In genomic region chr16:86201746-86202145, GRCh38 we compare ENCODE assay signal across 16 cellular contexts.
"Had no signal": no experiment of that assay in that cellular context is flagged by ENCODE, and none has a peak within 500 bp of the region (broad histone marks: within the 10 kb centered on the region; RNA-seq: fewer than 3 reads in every experiment).

No MANE protein-coding gene starts in this region.

- H3K4me3 ChIP-seq: gastrocnemius medialis, heart right ventricle, lung, skin epidermis, suprapubic skin had no signal

- H3K9me3 ChIP-seq: gastrocnemius medialis, heart right ventricle, neutrophil, suprapubic skin had no signal

- H3K4me1 ChIP-seq: gastrocnemius medialis, heart right ventricle, suprapubic skin had no signal

- H3K36me3 ChIP-seq: gastrocnemius medialis, heart right ventricle, neutrophil, suprapubic skin had no signal

- ATAC-seq: activated CD4-positive, CD25-positive, alpha-beta regulatory T cell treated with anti-CD3 and anti-CD28 coated beads, Interleukin-2, amount 50 U/mL, for 24 hours; activated T-helper 17 cell treated with anti-CD3 and anti-CD28 coated beads, Interleukin-2, amount 50 U/mL, for 72 hours; gastrocnemius medialis; heart right ventricle; naive thymus-derived CD8-positive, alpha-beta T cell had no signal

- H3K4me3 Mint-ChIP-seq: activated T-helper 17 cell treated with anti-CD3 and anti-CD28 coated beads, Interleukin-2, amount 50 U/mL, for 72 hours; naive thymus-derived CD8-positive, alpha-beta T cell had no signal

- H3K36me3 Mint-ChIP-seq: naive thymus-derived CD8-positive, alpha-beta T cell had no signal

- H3K4me1 Mint-ChIP-seq: activated T-helper 17 cell treated with anti-CD3 and anti-CD28 coated beads, Interleukin-2, amount 50 U/mL, for 72 hours; naive thymus-derived CD8-positive, alpha-beta T cell had no signal

- H3K9me3 Mint-ChIP-seq: activated T-helper 17 cell treated with anti-CD3 and anti-CD28 coated beads, Interleukin-2, amount 50 U/mL, for 72 hours had no signal

- H3K27ac ChIP-seq: gastrocnemius medialis, heart right ventricle, neutrophil, skin epidermis, suprapubic skin had no signal

- DNase-seq: activated naive CD4-positive, alpha-beta T cell treated with Interleukin-2 at 50 U/mL for 16 hours; aorta; effector memory CD4-positive, alpha-beta T cell; gastrocnemius medialis; heart right ventricle; naive thymus-derived CD8-positive, alpha-beta T cell; stimulated activated CD4-positive, alpha-beta T cell treated with anti-CD3 and anti-CD28 coated beads, Interleukin-4, amount 100 ng/mL, for 4 hours; stimulated activated CD8-positive, alpha-beta memory T cell treated with anti-CD3 and anti-CD28 coated beads, Interleukin-4, amount 100 ng/mL, for 48 hours; stimulated activated naive CD4-positive, alpha-beta T cell treated with Interleukin-2 at 50 U/mL for 16 hours; T-helper 9 cell had no signal

- H3K27ac Mint-ChIP-seq: activated T-helper 17 cell treated with anti-CD3 and anti-CD28 coated beads, Interleukin-2, amount 50 U/mL, for 72 hours had no signal
